Comparison of ENCODE assay signal across 28 cellular contexts in genomic region chr1:233625087-233625486, GRCh38. TPM values are rescaled to one million over a fixed set of nuclear protein-coding genes. Genes with fewer than 3 reads are reported as not detected.
"Had no signal": no experiment of that assay in that cellular context is flagged by ENCODE, and none has a peak within 500 bp of the region (broad histone marks: within the 10 kb centered on the region; RNA-seq: fewer than 3 reads in every experiment).

No MANE protein-coding gene starts in this region.

- H3K27ac ChIP-seq: brain microvascular endothelial cell, coronary artery, WERI-Rb-1 had no signal

- H3K36me3 ChIP-seq: brain microvascular endothelial cell, WERI-Rb-1 had no signal

- H3K4me3 ChIP-seq: coronary artery, dorsolateral prefrontal cortex had no signal

- ATAC-seq: activated CD4-positive, CD25-positive, alpha-beta regulatory T cell treated with anti-CD3 and anti-CD28 coated beads, Interleukin-2, amount 50 U/mL, for 24 hours; activated CD8-positive, alpha-beta T cell treated with anti-CD3 and anti-CD28 coated beads for 36 hours; activated T-cell treated with anti-CD3 and anti-CD28 coated beads, Interleukin-2, amount 50 U/mL, for 4 hours; activated T-helper 17 cell treated with anti-CD3 and anti-CD28 coated beads, Interleukin-2, amount 50 U/mL, for 72 hours; esophagus mucosa; T-cell had no signal

- DNase-seq: activated B cell treated with CpG ODN at 0.5 μM for 24 hours; activated CD4-positive, alpha-beta T cell treated with anti-CD3 and anti-CD28 coated beads for 48 hours; activated CD4-positive, alpha-beta T cell treated with anti-CD3 and anti-CD28 coated beads, Interleukin-2, amount 50 U/mL, for 1 hour; activated CD4-positive, alpha-beta T cell treated with anti-CD3 and anti-CD28 coated beads, Interleukin-2, amount 50 U/mL, for 48 hours; activated CD8-positive, alpha-beta memory T cell treated with anti-CD3 and anti-CD28 coated beads for 24 hours; activated CD8-positive, alpha-beta T cell treated with anti-CD3 and anti-CD28 coated beads for 36 hours; activated effector memory CD4-positive, alpha-beta T cell treated with Interleukin-2 at 50 U/mL for 16 hours; activated gamma-delta T cell treated with Interleukin-2 at 50 U/mL for 16 hours; activated naive CD4-positive, alpha-beta T cell treated with anti-CD3 and anti-CD28 coated beads, Interleukin-2, amount 50 U/mL, for 16 hours; activated naive CD4-positive, alpha-beta T cell treated with Interleukin-2 at 50 U/mL for 16 hours; activated T-cell treated with anti-CD3 and anti-CD28 coated beads, Interleukin-2, amount 50 U/mL, for 4 hours; amniotic stem cell; anterior cingulate cortex; brain microvascular endothelial cell; cerebellar nuclear complex; dorsolateral prefrontal cortex; effector memory CD4-positive, alpha-beta T cell; endodermal cell; T-cell; T1000; WERI-Rb-1 had no signal

- H3K27me3 ChIP-seq: brain microvascular endothelial cell, dorsolateral prefrontal cortex had no signal

- FAIRE-seq: astrocyte, bronchial epithelial cell, frontal cortex had no signal

RNA-seq across cellular contexts. Expression of gene KCNK1, which starts 11.2 kb away (rescaled TPM):
- total RNA-seq: activated B cell treated with CpG ODN at 0.5 μM for 24 hours; activated CD8-positive, alpha-beta T cell treated with anti-CD3 and anti-CD28 coated beads for 36 hours had no signal
